8 cellular contexts compared by ENCODE assay signal in genomic region chr1:228101614-228101993, GRCh38. TPM values are rescaled to one million over a fixed set of nuclear protein-coding genes. Genes with fewer than 3 reads are reported as not detected.
DNase-seq lines count a peak whose midpoint lies in the region; TF ChIP-seq lines count a peak whose summit lies in the region.

No MANE protein-coding gene starts in this region.

- no peak overlapping the region for H2AFZ ChIP-seq in OCI-LY1 (ENCODE audit: low read length)

- TF ChIP-seq CTCF in OCI-LY1 (IDR thresholded peaks at IDR 0.05; ENCODE audit: low read length) (no peak), endothelial cell (IDR thresholded peaks at IDR 0.05; ENCODE audit: unreplicated experiment) (no peak)

- H3K27me3 ChIP-seq in OCI-LY1 (ENCODE audit: insufficient read depth, low read length) (no peaks in the 10 kb centered on the region), rectal smooth muscle tissue (ENCODE audit: control insufficient read depth, insufficient read depth, low read length) (no peaks in the 10 kb centered on the region)

- H3K27me3 Mint-ChIP-seq in endothelial cell (ENCODE audit: unreplicated experiment) = peaks cover 10% of the 10 kb centered on the region

- H3K9ac ChIP-seq in OCI-LY1 (ENCODE audit: low read length) (peak overlapping the region; percentile 89), rectal smooth muscle tissue (ENCODE audit: low read length) (no peak overlapping the region)

- no peaks in the 10 kb centered on the region for H3K9me2 ChIP-seq in OCI-LY1 (ENCODE audit: low read depth, low read length)

- peak overlapping the region; percentile 91; the same call in 1 of the 2 replicates for H3K4me3 ChIP-seq in GM08714 (ENCODE audit: low read length)
- H3K4me3 ChIP-seq in OCI-LY1 (ENCODE audit: low read depth, low read length, poor library complexity, severe bottlenecking) = peak overlapping the region; percentile 96
- H3K4me3 ChIP-seq in rectal smooth muscle tissue (ENCODE audit: low read length) = peak overlapping the region; percentile 91

- DNase-seq in endothelial cell (ENCODE audit: low spot score) (no peak), NCI-H1048 (lab: John Stamatoyannopoulos, UW) (no peak), NCI-H2081 (lab: John Stamatoyannopoulos, UW) (no peak)
- no peak for DNase-seq in activated CD4-positive, CD25-positive, alpha-beta regulatory T cell treated with anti-CD3 and anti-CD28 coated beads, Interleukin-2, amount 50 U/mL, for 72 hours
- no peak for DNase-seq in stimulated activated CD4-positive, alpha-beta T cell treated with anti-CD3 and anti-CD28 coated beads, Interleukin-2, amount 100 ng/mL, for 24 hours

- peaks cover 23% of the 10 kb centered on the region for H3K4me1 ChIP-seq in OCI-LY1 (ENCODE audit: insufficient read depth, low read length, severe bottlenecking)
- H3K4me1 ChIP-seq in rectal smooth muscle tissue (ENCODE audit: control insufficient read depth, insufficient read depth, low read length) = peaks cover 3% of the 10 kb centered on the region

- no peaks in the 10 kb centered on the region for H3K9me3 ChIP-seq in OCI-LY1 (ENCODE audit: low read length)

- H3K79me2 ChIP-seq in OCI-LY1 (ENCODE audit: insufficient read depth, low read length) = 0 out of 2 replicates have a peak, but pooled peaks cover 3% of the 10 kb centered on the region

- no peaks in the 10 kb centered on the region for H3K9me3 Mint-ChIP-seq in endothelial cell (ENCODE audit: unreplicated experiment)

- H3K36me3 ChIP-seq in OCI-LY1 (ENCODE audit: insufficient read depth, low read length) (peaks cover 66% of the 10 kb centered on the region), rectal smooth muscle tissue (ENCODE audit: control insufficient read depth, insufficient read depth, low read length) (peaks cover 33% of the 10 kb centered on the region)

- peaks cover 20% of the 10 kb centered on the region for H3K36me3 Mint-ChIP-seq in endothelial cell (ENCODE audit: low read depth, unreplicated experiment)

- H3K27ac ChIP-seq in OCI-LY1 (ENCODE audit: low read depth, low read length, poor library complexity, severe bottlenecking) (peak overlapping the region; percentile 64), rectal smooth muscle tissue (ENCODE audit: low read depth, low read length) (no peak overlapping the region)

- H3K4me1 Mint-ChIP-seq in endothelial cell (ENCODE audit: unreplicated experiment) = peaks cover 9% of the 10 kb centered on the region

- H3K4me2 ChIP-seq in OCI-LY1 (ENCODE audit: low read length) = peak overlapping the region; percentile 78

- H3K27ac Mint-ChIP-seq in endothelial cell (ENCODE audit: unreplicated experiment) = peak overlapping the region; percentile 74

- H3F3A ChIP-seq in OCI-LY1 (ENCODE audit: insufficient read depth, low read length) = peaks cover 9% of the 10 kb centered on the region

- peak overlapping the region; percentile 85 for H3K4me3 Mint-ChIP-seq in endothelial cell (ENCODE audit: unreplicated experiment)

- no peaks in the 10 kb centered on the region for H4K20me1 ChIP-seq in OCI-LY1 (ENCODE audit: insufficient read depth, low read length)

RNA-seq across cellular contexts. Expression of gene C1orf35, which starts 1.5 kb away (rescaled TPM):
- 23.2 TPM for total RNA-seq in endothelial cell (ENCODE audit: unreplicated experiment)

RNA-seq across cellular contexts. Expression of gene MRPL55, which starts 7.5 kb away (rescaled TPM):
- 47.5 TPM for total RNA-seq in endothelial cell (ENCODE audit: unreplicated experiment)

RNA-seq across cellular contexts. Expression of gene ARF1, which starts 19.1 kb away (rescaled TPM):
- 393 TPM for total RNA-seq in endothelial cell (ENCODE audit: unreplicated experiment)

RNA-seq across cellular contexts. Expression of gene GUK1, which starts 38.5 kb away (rescaled TPM):
- 280 TPM for total RNA-seq in endothelial cell (ENCODE audit: unreplicated experiment)

RNA-seq across cellular contexts. Expression of gene GJC2, which starts 48.1 kb away (rescaled TPM):
- 13.0 TPM for total RNA-seq in endothelial cell (ENCODE audit: unreplicated experiment)
